Comparison of ENCODE assay signal across 20 cellular contexts in the genomic region with DNA sequence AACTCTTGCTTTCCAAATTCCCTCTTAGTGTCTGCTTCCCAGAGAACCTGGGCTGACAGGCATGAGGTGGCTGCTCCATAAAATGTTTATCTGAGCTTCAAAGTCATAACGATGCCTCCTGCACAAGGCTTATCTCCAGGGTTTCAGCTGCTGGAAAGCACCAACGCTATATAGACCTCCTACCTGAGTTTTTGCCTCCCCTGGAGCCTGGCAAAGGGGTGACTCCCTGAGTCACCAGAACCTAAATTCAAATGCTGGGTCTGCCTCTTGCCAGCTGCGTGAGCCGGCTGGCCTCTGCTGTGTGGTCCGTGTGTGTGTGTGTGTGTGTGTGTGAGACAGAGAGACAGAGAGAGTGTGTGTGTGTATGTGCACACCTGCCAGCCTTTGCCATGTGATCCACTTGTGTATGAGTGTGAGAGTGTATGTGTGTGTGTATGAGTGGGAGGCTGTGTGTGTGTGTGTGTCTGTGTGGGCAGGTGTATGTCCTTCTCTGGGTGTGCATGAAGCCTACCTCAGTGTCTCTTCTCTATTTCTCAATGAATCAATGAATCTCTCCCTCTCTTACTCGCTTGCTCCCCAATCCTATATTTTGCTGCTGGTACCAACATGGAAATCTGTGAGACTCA.
DNase-seq lines count a peak whose midpoint lies in the region; ATAC-seq and FAIRE-seq lines count a peak whose summit lies in the region.
"Had no signal": no experiment of that assay in that cellular context is flagged by ENCODE, and none has a peak within 500 bp of the region (broad histone marks: within the 10 kb centered on the region; RNA-seq: fewer than 3 reads in every experiment).

No MANE protein-coding gene starts in this region.

- H3K4ac ChIP-seq in mesendoderm (ENCODE audit: low read depth, low read length) = no peak overlapping the region

- no peaks in the 10 kb centered on the region for H3K36me3 ChIP-seq in mesendoderm (ENCODE audit: control insufficient read depth, insufficient read depth, low read length)
- H3K36me3 ChIP-seq: BE2C had no signal

- H2BK5ac ChIP-seq in mesendoderm (ENCODE audit: low read length) = no peak overlapping the region

- H2BK15ac ChIP-seq in mesendoderm (replicated peaks; ENCODE audit: low read depth) = no peak overlapping the region

- no peaks in the 10 kb centered on the region for H3K36me3 Mint-ChIP-seq in activated CD8-positive, alpha-beta memory T cell treated with anti-CD3 and anti-CD28 coated beads, Interleukin-2, amount 10 ng/mL, durations not matched to agents 7 days and 5 days

- H3K27me3 ChIP-seq in mesendoderm (ENCODE audit: insufficient read depth, low read length, poor library complexity) = no peaks in the 10 kb centered on the region
- H3K27me3 ChIP-seq: BE2C had no signal

- H3K79me2 ChIP-seq in mesendoderm (ENCODE audit: control insufficient read depth, insufficient read depth, low read length) = no peaks in the 10 kb centered on the region

- H3K9me3 Mint-ChIP-seq in activated CD8-positive, alpha-beta memory T cell treated with anti-CD3 and anti-CD28 coated beads, Interleukin-2, amount 10 ng/mL, durations not matched to agents 7 days and 5 days (ENCODE audit: low read depth) = no peaks in the 10 kb centered on the region
- H3K9me3 Mint-ChIP-seq: CD4-positive, alpha-beta T cell had no signal

- no peak for FAIRE-seq in RCC 7860 (lab: Jason Lieb, UNC)
- FAIRE-seq: K562 had no signal

- no peak overlapping the region for H3K4me3 ChIP-seq in mesendoderm (ENCODE audit: low read length)
- H3K4me3 ChIP-seq: K562, SK-N-MC had no signal

- no peak overlapping the region for H3K27ac Mint-ChIP-seq in activated CD8-positive, alpha-beta memory T cell treated with anti-CD3 and anti-CD28 coated beads, Interleukin-2, amount 10 ng/mL, durations not matched to agents 7 days and 5 days
- H3K27ac Mint-ChIP-seq: CD4-positive, alpha-beta T cell had no signal

- H2BK120ac ChIP-seq in mesendoderm (ENCODE audit: low read depth, low read length) = no peak overlapping the region

- H3K4me1 Mint-ChIP-seq in activated CD8-positive, alpha-beta memory T cell treated with anti-CD3 and anti-CD28 coated beads, Interleukin-2, amount 10 ng/mL, durations not matched to agents 7 days and 5 days = no peaks in the 10 kb centered on the region

- H3K79me1 ChIP-seq in mesendoderm (ENCODE audit: low read length) = no peaks in the 10 kb centered on the region

- H3K56ac ChIP-seq in mesendoderm (ENCODE audit: low read length) = peak overlapping the region; percentile 25

- no peak overlapping the region for H3K27ac ChIP-seq in mesendoderm (ENCODE audit: low read depth, low read length)
- H3K27ac ChIP-seq: SK-N-MC had no signal

- H4K5ac ChIP-seq in mesendoderm (ENCODE audit: low read length) = no peak overlapping the region

- no peaks in the 10 kb centered on the region for H3K27me3 Mint-ChIP-seq in activated CD8-positive, alpha-beta memory T cell treated with anti-CD3 and anti-CD28 coated beads, Interleukin-2, amount 10 ng/mL, durations not matched to agents 7 days and 5 days

- H3K18ac ChIP-seq in mesendoderm (ENCODE audit: low read length) = no peak overlapping the region

- no peaks in the 10 kb centered on the region for H3K4me1 ChIP-seq in mesendoderm (ENCODE audit: control insufficient read depth, low read depth, low read length)
- H3K4me1 ChIP-seq: BE2C, Caco-2 had no signal

- no peak for ATAC-seq in activated CD8-positive, alpha-beta memory T cell treated with anti-CD3 and anti-CD28 coated beads, Interleukin-2, amount 10 ng/mL, durations not matched to agents 7 days and 5 days
- ATAC-seq in HG03342 (IDR thresholded peaks at IDR 0.05; ENCODE audit: unreplicated experiment) = no peak
- ATAC-seq: K562 had no signal

- DNase-seq in activated CD8-positive, alpha-beta memory T cell treated with anti-CD3 and anti-CD28 coated beads for 24 hours = peak; percentile 17
- DNase-seq in activated CD8-positive, alpha-beta memory T cell treated with anti-CD3 and anti-CD28 coated beads, Interleukin-2, amount 10 ng/mL, durations not matched to agents 7 days and 5 days = no peak
- peak; percentile 14 for DNase-seq in astrocyte of the hippocampus (ENCODE audit: low read depth, low spot score)
- DNase-seq in mesendoderm = no peak
- DNase-seq in RKO (ENCODE audit: low spot score) = no peak
- no peak for DNase-seq in RCC 7860 (ENCODE audit: low spot score)
- DNase-seq: BE2C; Caco-2; CD4-positive, alpha-beta T cell; GF-D8; HCEC 1CT; NCI-H1092 treated with DMSO at 0.1 percent for 48 hours; NCI-H1694; NCI-H446 treated with DMSO at 0.1 percent for 48 hours; NCI-H69; NK-92 treated with Interleukin-12 subunit alpha and Interleukin-12 subunit beta, amount 100 ng/mL, for 24 hours; SHP77 had no signal

- no peak overlapping the region for H4K8ac ChIP-seq in mesendoderm (ENCODE audit: low read depth, low read length)

- no peak overlapping the region for H3K23ac ChIP-seq in mesendoderm (ENCODE audit: low read length)

- H3K9ac ChIP-seq in mesendoderm (ENCODE audit: low read length) = no peak overlapping the region

- H3K4me3 Mint-ChIP-seq in activated CD8-positive, alpha-beta memory T cell treated with anti-CD3 and anti-CD28 coated beads, Interleukin-2, amount 10 ng/mL, durations not matched to agents 7 days and 5 days = no peak overlapping the region
- H3K4me3 Mint-ChIP-seq: CD4-positive, alpha-beta T cell had no signal

- H3K4me2 ChIP-seq in mesendoderm (ENCODE audit: low read length) = no peak overlapping the region

- no CpG with 5 or more reads among the region's 6 CpGs for WGBS in mesendoderm (ENCODE audit: extremely low coverage, insufficient coverage, low lambda C conversion rate)

- CTCF ChIA-PET in activated CD8-positive, alpha-beta memory T cell treated with anti-CD3 and anti-CD28 coated beads, Interleukin-2, amount 10 ng/mL, durations not matched to agents 7 days and 5 days (lab: Charles Lee) = no interaction called here

- H2AK5ac ChIP-seq in mesendoderm (ENCODE audit: low read length) = no peak overlapping the region

Comparison
In these comparisons a context has a peak if more than half of its experiments do, and no peak if none do; other contexts are left out.
1. DNase-seq: peak in activated CD8-positive, alpha-beta memory T cell treated with anti-CD3 and anti-CD28 coated beads for 24 hours (single experiment) and astrocyte of the hippocampus (single experiment); none in activated CD8-positive, alpha-beta memory T cell treated with anti-CD3 and anti-CD28 coated beads, Interleukin-2, amount 10 ng/mL, durations not matched to agents 7 days and 5 days (single experiment), mesendoderm (single experiment), RKO (single experiment) and RCC 7860 (single experiment).